21 cellular contexts compared by ENCODE assay signal in genomic region chr15:60576515-60576914, GRCh38.
A peak's percentile ranks its signal among the peaks of the same experiment; 100 is the strongest.
DNase-seq lines count a peak whose midpoint lies in the region; ATAC-seq and TF ChIP-seq lines count a peak whose summit lies in the region.
"Had no signal": no experiment of that assay in that cellular context is flagged by ENCODE, and none has a peak within 500 bp of the region (broad histone marks: within the 10 kb centered on the region; RNA-seq: fewer than 3 reads in every experiment).

No MANE protein-coding gene starts in this region.

- no peaks in the 10 kb centered on the region for H3K9me3 Mint-ChIP-seq in activated CD4-positive, alpha-beta T cell treated with anti-CD3 and anti-CD28 coated beads, Interleukin-2, amount 10 ng/mL, durations not matched to agents 24 days and 14 days
- H3K9me3 Mint-ChIP-seq in activated CD4-positive, alpha-beta T cell treated with anti-CD3 and anti-CD28 coated beads, Interleukin-2, amount 10 ng/mL, durations not matched to agents 7 days and 5 days, result peaks cover 4% of the 10 kb centered on the region
- H3K9me3 Mint-ChIP-seq in CD8-positive, alpha-beta T cell, result no peaks in the 10 kb centered on the region
- H3K9me3 Mint-ChIP-seq in activated CD4-positive, alpha-beta memory T cell treated with anti-CD3 and anti-CD28 coated beads for 36 hours, result no peaks in the 10 kb centered on the region
- no peaks in the 10 kb centered on the region for H3K9me3 Mint-ChIP-seq in memory B cell
- H3K9me3 Mint-ChIP-seq: neural crest cell had no signal

- H3K36me3 ChIP-seq in CD8-positive, alpha-beta T cell (ENCODE audit: insufficient read depth, low read length), result no peaks in the 10 kb centered on the region
- H3K36me3 ChIP-seq in ovary, result no peaks in the 10 kb centered on the region
- H3K36me3 ChIP-seq: colonic mucosa, transverse colon had no signal

- TF ChIP-seq POLR2A in ovary (IDR thresholded peaks at IDR 0.05), result no peak

- CTCF ChIA-PET in activated CD4-positive, alpha-beta T cell treated with anti-CD3 and anti-CD28 coated beads, Interleukin-2, amount 10 ng/mL, durations not matched to agents 7 days and 5 days (lab: Charles Lee), result interaction anchor here (1.2 kb wide), 1 partner anchor 12 kb away, joined by 7 read pairs; no protein-coding TSS in a partner anchor
- CTCF ChIA-PET in CD8-positive, alpha-beta T cell (lab: Charles Lee), result interaction anchor here (0.9 to 2.2 kb wide), 6 partner anchors 9 to 341 kb away, joined by 3 to 10 read pairs (median 4); no protein-coding TSS in a partner anchor
- CTCF ChIA-PET in activated CD4-positive, alpha-beta memory T cell treated with anti-CD3 and anti-CD28 coated beads for 36 hours (lab: Charles Lee), result interaction anchor here (0.6 to 11.8 kb wide), 5 partner anchors 9 to 217 kb away, joined by 3 to 88 read pairs (median 4); no protein-coding TSS in a partner anchor

- TF ChIP-seq EP300 in ovary (IDR thresholded peaks at IDR 0.05), result no peak

- H3K4me1 ChIP-seq in CD8-positive, alpha-beta T cell (ENCODE audit: insufficient read depth, low read length), result peaks cover 94% of the 10 kb centered on the region
- H3K4me1 ChIP-seq in ovary (ENCODE audit: insufficient read depth), result peaks cover 3% of the 10 kb centered on the region
- H3K4me1 ChIP-seq: colonic mucosa had no signal

- POLR2A ChIA-PET in activated CD4-positive, alpha-beta T cell treated with anti-CD3 and anti-CD28 coated beads, Interleukin-2, amount 10 ng/mL, durations not matched to agents 7 days and 5 days (lab: Charles Lee), result no interaction called here
- POLR2A ChIA-PET in CD8-positive, alpha-beta T cell (lab: Charles Lee), result interaction anchor here (0.7 to 1.7 kb wide), 4 partner anchors 11 to 40 kb away, joined by 3 to 5 read pairs (median 3); no protein-coding TSS in a partner anchor
- POLR2A ChIA-PET in activated CD4-positive, alpha-beta memory T cell treated with anti-CD3 and anti-CD28 coated beads for 36 hours (lab: Charles Lee), result interaction anchor here (1.4 to 1.8 kb wide), 2 partner anchors 12 to 36 kb away, joined by 3 to 4 read pairs; no protein-coding TSS in a partner anchor

- H3K4me3 ChIP-seq in CD8-positive, alpha-beta T cell (ENCODE audit: low read depth, low read length), result no peak overlapping the region
- no peak overlapping the region for H3K4me3 ChIP-seq in ovary
- H3K4me3 ChIP-seq: colonic mucosa, hepatocyte, SK-N-MC, transverse colon had no signal

- H3K27ac Mint-ChIP-seq in activated CD4-positive, alpha-beta T cell treated with anti-CD3 and anti-CD28 coated beads, Interleukin-2, amount 10 ng/mL, durations not matched to agents 24 days and 14 days, result no peak overlapping the region
- H3K27ac Mint-ChIP-seq in activated CD4-positive, alpha-beta T cell treated with anti-CD3 and anti-CD28 coated beads, Interleukin-2, amount 10 ng/mL, durations not matched to agents 7 days and 5 days, result no peak overlapping the region
- H3K27ac Mint-ChIP-seq in CD8-positive, alpha-beta T cell, result peak overlapping the region; percentile 75
- peak overlapping the region; percentile 67 for H3K27ac Mint-ChIP-seq in activated CD4-positive, alpha-beta memory T cell treated with anti-CD3 and anti-CD28 coated beads for 36 hours
- peak overlapping the region; percentile 22 for H3K27ac Mint-ChIP-seq in memory B cell

- no peak overlapping the region for H3K27ac ChIP-seq in CD8-positive, alpha-beta T cell (ENCODE audit: low read depth, low read length)
- H3K27ac ChIP-seq in ovary, result no peak overlapping the region
- H3K27ac ChIP-seq: colonic mucosa, HL-60, SK-N-MC had no signal

- H3K4me1 Mint-ChIP-seq in activated CD4-positive, alpha-beta T cell treated with anti-CD3 and anti-CD28 coated beads, Interleukin-2, amount 10 ng/mL, durations not matched to agents 24 days and 14 days, result peaks cover 75% of the 10 kb centered on the region
- peaks cover 87% of the 10 kb centered on the region for H3K4me1 Mint-ChIP-seq in activated CD4-positive, alpha-beta T cell treated with anti-CD3 and anti-CD28 coated beads, Interleukin-2, amount 10 ng/mL, durations not matched to agents 7 days and 5 days
- H3K4me1 Mint-ChIP-seq in CD8-positive, alpha-beta T cell (ENCODE audit: low read depth), result peaks cover 93% of the 10 kb centered on the region
- peaks cover 91% of the 10 kb centered on the region for H3K4me1 Mint-ChIP-seq in activated CD4-positive, alpha-beta memory T cell treated with anti-CD3 and anti-CD28 coated beads for 36 hours (ENCODE audit: low read depth)
- H3K4me1 Mint-ChIP-seq in memory B cell, result peaks cover 35% of the 10 kb centered on the region

- peaks cover 15% of the 10 kb centered on the region for H3K36me3 Mint-ChIP-seq in activated CD4-positive, alpha-beta T cell treated with anti-CD3 and anti-CD28 coated beads, Interleukin-2, amount 10 ng/mL, durations not matched to agents 24 days and 14 days (ENCODE audit: low read depth)
- peaks cover 28% of the 10 kb centered on the region for H3K36me3 Mint-ChIP-seq in activated CD4-positive, alpha-beta T cell treated with anti-CD3 and anti-CD28 coated beads, Interleukin-2, amount 10 ng/mL, durations not matched to agents 7 days and 5 days (ENCODE audit: low read depth)
- H3K36me3 Mint-ChIP-seq in CD8-positive, alpha-beta T cell, result peaks cover 25% of the 10 kb centered on the region
- H3K36me3 Mint-ChIP-seq in activated CD4-positive, alpha-beta memory T cell treated with anti-CD3 and anti-CD28 coated beads for 36 hours, result peaks cover 10% of the 10 kb centered on the region
- H3K36me3 Mint-ChIP-seq in memory B cell, result no peaks in the 10 kb centered on the region

- intact Hi-C loops in activated CD4-positive, alpha-beta T cell treated with anti-CD3 and anti-CD28 coated beads, Interleukin-2, amount 10 ng/mL, durations not matched to agents 24 days and 14 days (cut with micrococcal nuclease), result no loop called here
- intact Hi-C loops in CD8-positive, alpha-beta T cell (cut with DNase I, micrococcal nuclease), result no loop called here
- intact Hi-C loops in activated CD4-positive, alpha-beta memory T cell treated with anti-CD3 and anti-CD28 coated beads for 36 hours (cut with micrococcal nuclease), result no loop called here
- intact Hi-C loops in ovary (cut with DNase I), result no loop called here

- peak; percentile 53 for DNase-seq in activated CD4-positive, alpha-beta T cell treated with anti-CD3 and anti-CD28 coated beads, Interleukin-2, amount 10 ng/mL, durations not matched to agents 24 days and 14 days
- no peak for DNase-seq in activated CD4-positive, alpha-beta T cell treated with anti-CD3 and anti-CD28 coated beads, Interleukin-2, amount 10 ng/mL, durations not matched to agents 7 days and 5 days
- DNase-seq in CD8-positive, alpha-beta T cell, result no peak
- DNase-seq in activated CD4-positive, alpha-beta memory T cell treated with anti-CD3 and anti-CD28 coated beads for 36 hours, result no peak
- DNase-seq in memory B cell (ENCODE audit: low spot score in 2 of 2) (no peak), ovary (no peak), DMS79 treated with DMSO at 0.1 percent for 48 hours (lab: John Stamatoyannopoulos, UW) (no peak)
- DNase-seq: activated CD4-positive, alpha-beta T cell treated with anti-CD3 and anti-CD28 coated beads, Interleukin-2, amount 50 U/mL, for 1 hour; AML-193; colonic mucosa; DND-41; foreskin melanocyte; NCI-H1092 treated with DMSO at 0.1 percent for 48 hours; NCI-H1930; NCI-H526; transverse colon had no signal

- no peaks in the 10 kb centered on the region for H3K27me3 ChIP-seq in CD8-positive, alpha-beta T cell (ENCODE audit: insufficient read depth, low read length)
- H3K27me3 ChIP-seq in ovary, result no peaks in the 10 kb centered on the region
- H3K27me3 ChIP-seq: colonic mucosa, hepatocyte, transverse colon had no signal

- no peak for TF ChIP-seq CTCF in CD8-positive, alpha-beta T cell (IDR thresholded peaks at IDR 0.05)
- TF ChIP-seq CTCF in ovary (IDR thresholded peaks at IDR 0.05), result no peak

- ATAC-seq in CD8-positive, alpha-beta T cell, result no peak
- ATAC-seq in memory B cell (ENCODE audit: low read depth) (no peak), GM18498 (IDR thresholded peaks at IDR 0.05; ENCODE audit: unreplicated experiment) (no peak)

- 78 to 86% (median 81%) methylated on average over 2 of the region's 2 CpGs for WGBS in ovary, 3 donors

- H3K9me3 ChIP-seq in CD8-positive, alpha-beta T cell (ENCODE audit: low read length), result no peaks in the 10 kb centered on the region
- no peaks in the 10 kb centered on the region for H3K9me3 ChIP-seq in ovary
- H3K9me3 ChIP-seq: colonic mucosa, transverse colon had no signal

- H3K4me3 Mint-ChIP-seq in activated CD4-positive, alpha-beta T cell treated with anti-CD3 and anti-CD28 coated beads, Interleukin-2, amount 10 ng/mL, durations not matched to agents 24 days and 14 days, result no peak overlapping the region
- no peak overlapping the region for H3K4me3 Mint-ChIP-seq in activated CD4-positive, alpha-beta T cell treated with anti-CD3 and anti-CD28 coated beads, Interleukin-2, amount 10 ng/mL, durations not matched to agents 7 days and 5 days
- no peak overlapping the region for H3K4me3 Mint-ChIP-seq in CD8-positive, alpha-beta T cell
- H3K4me3 Mint-ChIP-seq in activated CD4-positive, alpha-beta memory T cell treated with anti-CD3 and anti-CD28 coated beads for 36 hours, result no peak overlapping the region
- H3K4me3 Mint-ChIP-seq in memory B cell, result no peak overlapping the region
- H3K4me3 Mint-ChIP-seq: neural crest cell had no signal

- no peaks in the 10 kb centered on the region for H3K27me3 Mint-ChIP-seq in activated CD4-positive, alpha-beta T cell treated with anti-CD3 and anti-CD28 coated beads, Interleukin-2, amount 10 ng/mL, durations not matched to agents 24 days and 14 days
- H3K27me3 Mint-ChIP-seq in activated CD4-positive, alpha-beta T cell treated with anti-CD3 and anti-CD28 coated beads, Interleukin-2, amount 10 ng/mL, durations not matched to agents 7 days and 5 days, result no peaks in the 10 kb centered on the region
- no peaks in the 10 kb centered on the region for H3K27me3 Mint-ChIP-seq in CD8-positive, alpha-beta T cell (ENCODE audit: low read depth)
- no peaks in the 10 kb centered on the region for H3K27me3 Mint-ChIP-seq in activated CD4-positive, alpha-beta memory T cell treated with anti-CD3 and anti-CD28 coated beads for 36 hours
- no peaks in the 10 kb centered on the region for H3K27me3 Mint-ChIP-seq in memory B cell

Comparison
In these comparisons a context has a peak if more than half of its experiments do, and no peak if none do; other contexts are left out.
1. H3K27ac Mint-ChIP-seq: peak in CD8-positive, alpha-beta T cell (single experiment), activated CD4-positive, alpha-beta memory T cell treated with anti-CD3 and anti-CD28 coated beads for 36 hours (single experiment) and memory B cell (single experiment); none in activated CD4-positive, alpha-beta T cell treated with anti-CD3 and anti-CD28 coated beads, Interleukin-2, amount 10 ng/mL, durations not matched to agents 24 days and 14 days (single experiment) and activated CD4-positive, alpha-beta T cell treated with anti-CD3 and anti-CD28 coated beads, Interleukin-2, amount 10 ng/mL, durations not matched to agents 7 days and 5 days (single experiment).